3 cellular contexts compared by ENCODE assay signal in the genomic region with DNA sequence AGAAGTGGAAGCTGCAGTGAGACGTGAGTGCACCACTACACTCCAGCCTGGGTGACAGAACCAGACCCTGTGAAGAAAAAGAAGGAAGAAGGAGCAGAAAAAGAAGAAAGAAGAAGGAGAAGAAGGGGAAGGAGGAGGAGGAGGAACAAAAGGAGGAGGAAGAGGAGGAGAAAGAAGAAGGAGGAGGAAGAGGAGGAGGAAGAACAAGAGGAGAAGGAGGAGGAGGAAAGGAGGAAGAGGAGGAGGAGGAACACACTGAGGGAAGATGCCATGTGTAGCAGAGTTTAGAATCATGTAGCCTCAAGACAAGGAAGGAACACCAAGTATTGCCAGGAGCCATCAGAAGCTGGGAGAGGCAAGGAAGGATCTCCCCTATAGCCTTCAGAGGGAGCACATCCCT.
A peak's percentile ranks its signal among the peaks of the same experiment; 100 is the strongest.
TF ChIP-seq lines count a peak whose summit lies in the region.

No MANE protein-coding gene starts in this region.

TF ChIP-seq in HEK293, 187 proteins besides CTCF, POLR2A, EP300 and RAD21 (continued from another document):
- TF ChIP-seq, protein P1, sequence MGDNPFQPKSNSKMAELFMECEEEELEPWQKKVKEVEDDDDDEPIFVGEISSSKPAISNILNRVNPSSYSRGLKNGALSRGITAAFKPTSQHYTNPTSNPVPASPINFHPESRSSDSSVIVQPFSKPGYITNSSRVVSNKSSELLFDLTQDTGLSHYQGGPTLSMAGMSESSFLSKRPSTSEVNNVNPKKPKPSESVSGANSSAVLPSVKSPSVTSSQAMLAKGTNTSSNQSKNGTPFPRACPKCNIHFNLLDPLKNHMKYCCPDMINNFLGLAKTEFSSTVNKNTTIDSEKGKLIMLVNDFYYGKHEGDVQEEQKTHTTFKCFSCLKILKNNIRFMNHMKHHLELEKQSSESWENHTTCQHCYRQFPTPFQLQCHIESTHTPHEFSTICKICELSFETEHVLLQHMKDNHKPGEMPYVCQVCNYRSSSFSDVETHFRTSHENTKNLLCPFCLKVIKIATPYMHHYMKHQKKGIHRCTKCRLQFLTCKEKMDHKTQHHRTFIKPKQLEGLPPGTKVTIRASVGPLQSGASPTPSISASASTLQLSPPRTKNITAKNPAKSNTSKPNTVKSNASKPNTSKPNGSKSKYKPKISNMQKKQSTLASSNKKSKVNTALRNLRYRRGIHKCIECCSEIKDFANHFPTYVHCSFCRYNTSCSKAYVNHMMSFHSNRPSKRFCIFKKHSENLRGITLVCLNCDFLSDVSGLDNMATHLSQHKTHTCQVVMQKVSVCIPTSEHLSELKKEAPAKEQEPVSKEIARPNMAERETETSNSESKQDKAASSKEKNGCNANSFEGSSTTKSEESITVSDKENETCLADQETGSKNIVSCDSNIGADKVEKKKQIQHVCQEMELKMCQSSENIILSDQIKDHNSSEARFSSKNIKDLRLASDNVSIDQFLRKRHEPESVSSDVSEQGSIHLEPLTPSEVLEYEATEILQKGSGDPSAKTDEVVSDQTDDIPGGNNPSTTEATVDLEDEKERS (tag by site-specific recombination; IDR thresholded peaks at IDR 0.05) = no peak
- TF ChIP-seq EGR2 (tag by site-specific recombination; IDR thresholded peaks at IDR 0.05; ENCODE audit: low read depth) (peak; percentile 63), ZNF335 (tag by site-specific recombination; conservative IDR thresholded peaks at IDR 0.05) (no peak), ZBTB7A (tag by site-specific recombination; IDR thresholded peaks at IDR 0.05; ENCODE audit: low read depth) (no peak)
- TF ChIP-seq, protein P2, sequence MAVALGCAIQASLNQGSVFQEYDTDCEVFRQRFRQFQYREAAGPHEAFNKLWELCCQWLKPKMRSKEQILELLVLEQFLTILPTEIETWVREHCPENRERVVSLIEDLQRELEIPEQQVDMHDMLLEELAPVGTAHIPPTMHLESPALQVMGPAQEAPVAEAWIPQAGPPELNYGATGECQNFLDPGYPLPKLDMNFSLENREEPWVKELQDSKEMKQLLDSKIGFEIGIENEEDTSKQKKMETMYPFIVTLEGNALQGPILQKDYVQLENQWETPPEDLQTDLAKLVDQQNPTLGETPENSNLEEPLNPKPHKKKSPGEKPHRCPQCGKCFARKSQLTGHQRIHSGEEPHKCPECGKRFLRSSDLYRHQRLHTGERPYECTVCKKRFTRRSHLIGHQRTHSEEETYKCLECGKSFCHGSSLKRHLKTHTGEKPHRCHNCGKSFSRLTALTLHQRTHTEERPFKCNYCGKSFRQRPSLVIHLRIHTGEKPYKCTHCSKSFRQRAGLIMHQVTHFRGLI (tag by site-specific recombination; IDR thresholded peaks at IDR 0.05) = no peak
- TF ChIP-seq, protein P3, sequence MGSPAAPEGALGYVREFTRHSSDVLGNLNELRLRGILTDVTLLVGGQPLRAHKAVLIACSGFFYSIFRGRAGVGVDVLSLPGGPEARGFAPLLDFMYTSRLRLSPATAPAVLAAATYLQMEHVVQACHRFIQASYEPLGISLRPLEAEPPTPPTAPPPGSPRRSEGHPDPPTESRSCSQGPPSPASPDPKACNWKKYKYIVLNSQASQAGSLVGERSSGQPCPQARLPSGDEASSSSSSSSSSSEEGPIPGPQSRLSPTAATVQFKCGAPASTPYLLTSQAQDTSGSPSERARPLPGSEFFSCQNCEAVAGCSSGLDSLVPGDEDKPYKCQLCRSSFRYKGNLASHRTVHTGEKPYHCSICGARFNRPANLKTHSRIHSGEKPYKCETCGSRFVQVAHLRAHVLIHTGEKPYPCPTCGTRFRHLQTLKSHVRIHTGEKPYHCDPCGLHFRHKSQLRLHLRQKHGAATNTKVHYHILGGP (tag by site-specific recombination; IDR thresholded peaks at IDR 0.05) = no peak
- TF ChIP-seq, protein P4, sequence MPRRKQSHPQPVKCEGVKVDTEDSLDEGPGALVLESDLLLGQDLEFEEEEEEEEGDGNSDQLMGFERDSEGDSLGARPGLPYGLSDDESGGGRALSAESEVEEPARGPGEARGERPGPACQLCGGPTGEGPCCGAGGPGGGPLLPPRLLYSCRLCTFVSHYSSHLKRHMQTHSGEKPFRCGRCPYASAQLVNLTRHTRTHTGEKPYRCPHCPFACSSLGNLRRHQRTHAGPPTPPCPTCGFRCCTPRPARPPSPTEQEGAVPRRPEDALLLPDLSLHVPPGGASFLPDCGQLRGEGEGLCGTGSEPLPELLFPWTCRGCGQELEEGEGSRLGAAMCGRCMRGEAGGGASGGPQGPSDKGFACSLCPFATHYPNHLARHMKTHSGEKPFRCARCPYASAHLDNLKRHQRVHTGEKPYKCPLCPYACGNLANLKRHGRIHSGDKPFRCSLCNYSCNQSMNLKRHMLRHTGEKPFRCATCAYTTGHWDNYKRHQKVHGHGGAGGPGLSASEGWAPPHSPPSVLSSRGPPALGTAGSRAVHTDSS (tag by site-specific recombination; IDR thresholded peaks at IDR 0.05) = peak; percentile 76

TF ChIP-seq in H1, 55 proteins besides CTCF, POLR2A, EP300 and RAD21 (continued from another document and continues in another):
- TF ChIP-seq CEBPB (IDR thresholded peaks at IDR 0.05; ENCODE audit: low read depth, low read length) = no peak
- TF ChIP-seq JUN (IDR thresholded peaks at IDR 0.05; ENCODE audit: low read depth, low read length) = no peak
- TF ChIP-seq, protein P5, sequence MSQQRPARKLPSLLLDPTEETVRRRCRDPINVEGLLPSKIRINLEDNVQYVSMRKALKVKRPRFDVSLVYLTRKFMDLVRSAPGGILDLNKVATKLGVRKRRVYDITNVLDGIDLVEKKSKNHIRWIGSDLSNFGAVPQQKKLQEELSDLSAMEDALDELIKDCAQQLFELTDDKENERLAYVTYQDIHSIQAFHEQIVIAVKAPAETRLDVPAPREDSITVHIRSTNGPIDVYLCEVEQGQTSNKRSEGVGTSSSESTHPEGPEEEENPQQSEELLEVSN (IDR thresholded peaks at IDR 0.05) = no peak
- TF ChIP-seq, protein P6, sequence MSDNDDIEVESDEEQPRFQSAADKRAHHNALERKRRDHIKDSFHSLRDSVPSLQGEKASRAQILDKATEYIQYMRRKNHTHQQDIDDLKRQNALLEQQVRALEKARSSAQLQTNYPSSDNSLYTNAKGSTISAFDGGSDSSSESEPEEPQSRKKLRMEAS (IDR thresholded peaks at IDR 0.05) = no peak
- no peak for TF ChIP-seq SIX5 (IDR thresholded peaks at IDR 0.05; ENCODE audit: low read depth, low read length)
- TF ChIP-seq CREB1 (IDR thresholded peaks at IDR 0.05) = no peak
- no peak for TF ChIP-seq RNF2 (IDR thresholded peaks at IDR 0.05; ENCODE audit: borderline replicate concordance, low read depth, low read length, missing control alignments, poor library complexity, severe bottlenecking)
- no peak for TF ChIP-seq FOSL1 (IDR thresholded peaks at IDR 0.05; ENCODE audit: insufficient read depth, low read depth, low read length)
- TF ChIP-seq CTBP2 (IDR thresholded peaks at IDR 0.05; ENCODE audit: borderline replicate concordance, insufficient read depth, insufficient read length, low read length) = no peak

TF ChIP-seq in GM23338, 12 proteins besides CTCF, POLR2A, EP300 and RAD21:
- TF ChIP-seq, protein P7, sequence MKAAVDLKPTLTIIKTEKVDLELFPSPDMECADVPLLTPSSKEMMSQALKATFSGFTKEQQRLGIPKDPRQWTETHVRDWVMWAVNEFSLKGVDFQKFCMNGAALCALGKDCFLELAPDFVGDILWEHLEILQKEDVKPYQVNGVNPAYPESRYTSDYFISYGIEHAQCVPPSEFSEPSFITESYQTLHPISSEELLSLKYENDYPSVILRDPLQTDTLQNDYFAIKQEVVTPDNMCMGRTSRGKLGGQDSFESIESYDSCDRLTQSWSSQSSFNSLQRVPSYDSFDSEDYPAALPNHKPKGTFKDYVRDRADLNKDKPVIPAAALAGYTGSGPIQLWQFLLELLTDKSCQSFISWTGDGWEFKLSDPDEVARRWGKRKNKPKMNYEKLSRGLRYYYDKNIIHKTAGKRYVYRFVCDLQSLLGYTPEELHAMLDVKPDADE (IDR thresholded peaks at IDR 0.05) = no peak
- TF ChIP-seq NANOG (IDR thresholded peaks at IDR 0.05; ENCODE audit: borderline replicate concordance) (no peak), EZH2phosphoT487 (IDR thresholded peaks at IDR 0.05; ENCODE audit: unreplicated experiment) (no peak), POLR2AphosphoS5 (IDR thresholded peaks at IDR 0.05; ENCODE audit: low read depth) (no peak), JUNB (IDR thresholded peaks at IDR 0.05; ENCODE audit: unreplicated experiment) (no peak), EZH2 (IDR thresholded peaks at IDR 0.05; ENCODE audit: low read depth, unreplicated experiment) (no peak), ZNF114 (CRISPR knock-in tag; IDR thresholded peaks at IDR 0.05) (no peak)
- TF ChIP-seq, protein P8, sequence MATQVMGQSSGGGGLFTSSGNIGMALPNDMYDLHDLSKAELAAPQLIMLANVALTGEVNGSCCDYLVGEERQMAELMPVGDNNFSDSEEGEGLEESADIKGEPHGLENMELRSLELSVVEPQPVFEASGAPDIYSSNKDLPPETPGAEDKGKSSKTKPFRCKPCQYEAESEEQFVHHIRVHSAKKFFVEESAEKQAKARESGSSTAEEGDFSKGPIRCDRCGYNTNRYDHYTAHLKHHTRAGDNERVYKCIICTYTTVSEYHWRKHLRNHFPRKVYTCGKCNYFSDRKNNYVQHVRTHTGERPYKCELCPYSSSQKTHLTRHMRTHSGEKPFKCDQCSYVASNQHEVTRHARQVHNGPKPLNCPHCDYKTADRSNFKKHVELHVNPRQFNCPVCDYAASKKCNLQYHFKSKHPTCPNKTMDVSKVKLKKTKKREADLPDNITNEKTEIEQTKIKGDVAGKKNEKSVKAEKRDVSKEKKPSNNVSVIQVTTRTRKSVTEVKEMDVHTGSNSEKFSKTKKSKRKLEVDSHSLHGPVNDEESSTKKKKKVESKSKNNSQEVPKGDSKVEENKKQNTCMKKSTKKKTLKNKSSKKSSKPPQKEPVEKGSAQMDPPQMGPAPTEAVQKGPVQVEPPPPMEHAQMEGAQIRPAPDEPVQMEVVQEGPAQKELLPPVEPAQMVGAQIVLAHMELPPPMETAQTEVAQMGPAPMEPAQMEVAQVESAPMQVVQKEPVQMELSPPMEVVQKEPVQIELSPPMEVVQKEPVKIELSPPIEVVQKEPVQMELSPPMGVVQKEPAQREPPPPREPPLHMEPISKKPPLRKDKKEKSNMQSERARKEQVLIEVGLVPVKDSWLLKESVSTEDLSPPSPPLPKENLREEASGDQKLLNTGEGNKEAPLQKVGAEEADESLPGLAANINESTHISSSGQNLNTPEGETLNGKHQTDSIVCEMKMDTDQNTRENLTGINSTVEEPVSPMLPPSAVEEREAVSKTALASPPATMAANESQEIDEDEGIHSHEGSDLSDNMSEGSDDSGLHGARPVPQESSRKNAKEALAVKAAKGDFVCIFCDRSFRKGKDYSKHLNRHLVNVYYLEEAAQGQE (IDR thresholded peaks at IDR 0.05; ENCODE audit: unreplicated experiment) = no peak
- TF ChIP-seq, protein P9, sequence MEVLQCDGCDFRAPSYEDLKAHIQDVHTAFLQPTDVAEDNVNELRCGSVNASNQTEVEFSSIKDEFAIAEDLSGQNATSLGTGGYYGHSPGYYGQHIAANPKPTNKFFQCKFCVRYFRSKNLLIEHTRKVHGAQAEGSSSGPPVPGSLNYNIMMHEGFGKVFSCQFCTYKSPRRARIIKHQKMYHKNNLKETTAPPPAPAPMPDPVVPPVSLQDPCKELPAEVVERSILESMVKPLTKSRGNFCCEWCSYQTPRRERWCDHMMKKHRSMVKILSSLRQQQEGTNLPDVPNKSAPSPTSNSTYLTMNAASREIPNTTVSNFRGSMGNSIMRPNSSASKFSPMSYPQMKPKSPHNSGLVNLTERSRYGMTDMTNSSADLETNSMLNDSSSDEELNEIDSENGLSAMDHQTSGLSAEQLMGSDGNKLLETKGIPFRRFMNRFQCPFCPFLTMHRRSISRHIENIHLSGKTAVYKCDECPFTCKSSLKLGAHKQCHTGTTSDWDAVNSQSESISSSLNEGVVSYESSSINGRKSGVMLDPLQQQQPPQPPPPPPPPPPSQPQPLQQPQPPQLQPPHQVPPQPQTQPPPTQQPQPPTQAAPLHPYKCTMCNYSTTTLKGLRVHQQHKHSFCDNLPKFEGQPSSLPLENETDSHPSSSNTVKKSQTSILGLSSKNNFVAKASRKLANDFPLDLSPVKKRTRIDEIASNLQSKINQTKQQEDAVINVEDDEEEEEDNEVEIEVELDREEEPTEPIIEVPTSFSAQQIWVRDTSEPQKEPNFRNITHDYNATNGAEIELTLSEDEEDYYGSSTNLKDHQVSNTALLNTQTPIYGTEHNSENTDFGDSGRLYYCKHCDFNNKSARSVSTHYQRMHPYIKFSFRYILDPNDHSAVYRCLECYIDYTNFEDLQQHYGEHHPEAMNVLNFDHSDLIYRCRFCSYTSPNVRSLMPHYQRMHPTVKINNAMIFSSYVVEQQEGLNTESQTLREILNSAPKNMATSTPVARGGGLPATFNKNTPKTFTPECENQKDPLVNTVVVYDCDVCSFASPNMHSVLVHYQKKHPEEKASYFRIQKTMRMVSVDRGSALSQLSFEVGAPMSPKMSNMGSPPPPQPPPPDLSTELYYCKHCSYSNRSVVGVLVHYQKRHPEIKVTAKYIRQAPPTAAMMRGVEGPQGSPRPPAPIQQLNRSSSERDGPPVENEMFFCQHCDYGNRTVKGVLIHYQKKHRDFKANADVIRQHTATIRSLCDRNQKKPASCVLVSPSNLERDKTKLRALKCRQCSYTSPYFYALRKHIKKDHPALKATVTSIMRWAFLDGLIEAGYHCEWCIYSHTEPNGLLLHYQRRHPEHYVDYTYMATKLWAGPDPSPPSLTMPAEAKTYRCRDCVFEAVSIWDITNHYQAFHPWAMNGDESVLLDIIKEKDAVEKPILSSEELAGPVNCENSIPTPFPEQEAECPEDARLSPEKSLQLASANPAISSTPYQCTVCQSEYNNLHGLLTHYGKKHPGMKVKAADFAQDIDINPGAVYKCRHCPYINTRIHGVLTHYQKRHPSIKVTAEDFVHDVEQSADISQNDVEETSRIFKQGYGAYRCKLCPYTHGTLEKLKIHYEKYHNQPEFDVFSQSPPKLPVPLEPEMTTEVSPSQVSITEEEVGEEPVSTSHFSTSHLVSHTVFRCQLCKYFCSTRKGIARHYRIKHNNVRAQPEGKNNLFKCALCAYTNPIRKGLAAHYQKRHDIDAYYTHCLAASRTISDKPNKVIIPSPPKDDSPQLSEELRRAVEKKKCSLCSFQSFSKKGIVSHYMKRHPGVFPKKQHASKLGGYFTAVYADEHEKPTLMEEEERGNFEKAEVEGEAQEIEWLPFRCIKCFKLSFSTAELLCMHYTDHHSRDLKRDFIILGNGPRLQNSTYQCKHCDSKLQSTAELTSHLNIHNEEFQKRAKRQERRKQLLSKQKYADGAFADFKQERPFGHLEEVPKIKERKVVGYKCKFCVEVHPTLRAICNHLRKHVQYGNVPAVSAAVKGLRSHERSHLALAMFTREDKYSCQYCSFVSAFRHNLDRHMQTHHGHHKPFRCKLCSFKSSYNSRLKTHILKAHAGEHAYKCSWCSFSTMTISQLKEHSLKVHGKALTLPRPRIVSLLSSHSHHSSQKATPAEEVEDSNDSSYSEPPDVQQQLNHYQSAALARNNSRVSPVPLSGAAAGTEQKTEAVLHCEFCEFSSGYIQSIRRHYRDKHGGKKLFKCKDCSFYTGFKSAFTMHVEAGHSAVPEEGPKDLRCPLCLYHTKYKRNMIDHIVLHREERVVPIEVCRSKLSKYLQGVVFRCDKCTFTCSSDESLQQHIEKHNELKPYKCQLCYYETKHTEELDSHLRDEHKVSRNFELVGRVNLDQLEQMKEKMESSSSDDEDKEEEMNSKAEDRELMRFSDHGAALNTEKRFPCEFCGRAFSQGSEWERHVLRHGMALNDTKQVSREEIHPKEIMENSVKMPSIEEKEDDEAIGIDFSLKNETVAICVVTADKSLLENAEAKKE (CRISPR knock-in tag; IDR thresholded peaks at IDR 0.05) = no peak
